Comparison of ENCODE assay signal across 1 cellular context in the genomic region with DNA sequence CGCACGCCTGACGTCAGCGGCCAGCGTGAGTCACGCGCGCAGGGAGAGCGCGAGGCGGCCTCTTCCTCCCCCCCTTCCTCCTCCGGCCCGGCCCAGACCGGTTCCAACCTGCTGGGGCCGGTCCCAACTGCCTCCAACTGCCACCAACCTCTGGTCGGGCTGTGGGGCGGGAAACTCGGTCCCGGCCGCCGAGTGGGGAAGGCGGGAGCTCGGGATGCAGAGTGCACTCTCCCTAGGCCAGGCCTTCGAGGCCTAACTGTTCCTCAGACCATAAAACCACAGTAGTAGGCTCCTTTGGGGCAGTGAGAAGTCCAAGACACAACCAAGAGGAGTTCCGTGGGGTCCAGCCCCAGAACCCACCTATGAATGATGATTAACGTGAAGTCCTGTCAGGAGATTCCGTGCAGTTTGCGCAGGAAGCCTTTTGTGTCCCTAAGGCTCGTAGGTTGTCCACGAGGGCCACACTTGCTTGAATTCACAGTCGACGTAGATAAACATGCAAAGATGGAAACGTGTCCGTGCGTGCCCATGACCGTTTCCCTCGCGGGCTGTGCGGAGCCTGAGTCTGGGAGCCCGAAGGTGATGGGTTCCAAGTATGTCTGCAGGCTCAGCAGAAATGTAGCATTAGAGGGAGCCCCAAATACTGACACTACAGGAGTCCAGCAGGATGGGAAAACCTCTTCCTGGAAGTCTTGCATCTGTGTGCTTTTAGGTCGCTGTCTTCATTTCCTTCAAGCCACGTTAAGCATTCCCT.
TF ChIP-seq lines count a peak whose summit lies in the region.

No MANE protein-coding gene starts in this region.

TF ChIP-seq in HepG2, 621 proteins besides CTCF, POLR2A, EP300 and RAD21 (continued from another document and continues in another):
- TF ChIP-seq, protein P1, sequence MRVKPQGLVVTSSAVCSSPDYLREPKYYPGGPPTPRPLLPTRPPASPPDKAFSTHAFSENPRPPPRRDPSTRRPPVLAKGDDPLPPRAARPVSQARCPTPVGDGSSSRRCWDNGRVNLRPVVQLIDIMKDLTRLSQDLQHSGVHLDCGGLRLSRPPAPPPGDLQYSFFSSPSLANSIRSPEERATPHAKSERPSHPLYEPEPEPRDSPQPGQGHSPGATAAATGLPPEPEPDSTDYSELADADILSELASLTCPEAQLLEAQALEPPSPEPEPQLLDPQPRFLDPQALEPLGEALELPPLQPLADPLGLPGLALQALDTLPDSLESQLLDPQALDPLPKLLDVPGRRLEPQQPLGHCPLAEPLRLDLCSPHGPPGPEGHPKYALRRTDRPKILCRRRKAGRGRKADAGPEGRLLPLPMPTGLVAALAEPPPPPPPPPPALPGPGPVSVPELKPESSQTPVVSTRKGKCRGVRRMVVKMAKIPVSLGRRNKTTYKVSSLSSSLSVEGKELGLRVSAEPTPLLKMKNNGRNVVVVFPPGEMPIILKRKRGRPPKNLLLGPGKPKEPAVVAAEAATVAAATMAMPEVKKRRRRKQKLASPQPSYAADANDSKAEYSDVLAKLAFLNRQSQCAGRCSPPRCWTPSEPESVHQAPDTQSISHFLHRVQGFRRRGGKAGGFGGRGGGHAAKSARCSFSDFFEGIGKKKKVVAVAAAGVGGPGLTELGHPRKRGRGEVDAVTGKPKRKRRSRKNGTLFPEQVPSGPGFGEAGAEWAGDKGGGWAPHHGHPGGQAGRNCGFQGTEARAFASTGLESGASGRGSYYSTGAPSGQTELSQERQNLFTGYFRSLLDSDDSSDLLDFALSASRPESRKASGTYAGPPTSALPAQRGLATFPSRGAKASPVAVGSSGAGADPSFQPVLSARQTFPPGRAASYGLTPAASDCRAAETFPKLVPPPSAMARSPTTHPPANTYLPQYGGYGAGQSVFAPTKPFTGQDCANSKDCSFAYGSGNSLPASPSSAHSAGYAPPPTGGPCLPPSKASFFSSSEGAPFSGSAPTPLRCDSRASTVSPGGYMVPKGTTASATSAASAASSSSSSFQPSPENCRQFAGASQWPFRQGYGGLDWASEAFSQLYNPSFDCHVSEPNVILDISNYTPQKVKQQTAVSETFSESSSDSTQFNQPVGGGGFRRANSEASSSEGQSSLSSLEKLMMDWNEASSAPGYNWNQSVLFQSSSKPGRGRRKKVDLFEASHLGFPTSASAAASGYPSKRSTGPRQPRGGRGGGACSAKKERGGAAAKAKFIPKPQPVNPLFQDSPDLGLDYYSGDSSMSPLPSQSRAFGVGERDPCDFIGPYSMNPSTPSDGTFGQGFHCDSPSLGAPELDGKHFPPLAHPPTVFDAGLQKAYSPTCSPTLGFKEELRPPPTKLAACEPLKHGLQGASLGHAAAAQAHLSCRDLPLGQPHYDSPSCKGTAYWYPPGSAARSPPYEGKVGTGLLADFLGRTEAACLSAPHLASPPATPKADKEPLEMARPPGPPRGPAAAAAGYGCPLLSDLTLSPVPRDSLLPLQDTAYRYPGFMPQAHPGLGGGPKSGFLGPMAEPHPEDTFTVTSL (CRISPR knock-in tag; IDR thresholded peaks at IDR 0.05; ENCODE audit: borderline replicate concordance) = peak; percentile 52; the same call in 1 of the 2 replicates
- TF ChIP-seq RFX3 (CRISPR knock-in tag; IDR thresholded peaks at IDR 0.05) (0 out of 2 replicates have a peak, but pooled peaks have one; percentile 35), BCL6 (CRISPR knock-in tag; IDR thresholded peaks at IDR 0.05) (no peak), ZBTB8A (CRISPR knock-in tag; IDR thresholded peaks at IDR 0.05; ENCODE audit: borderline replicate concordance, low read depth) (no peak; the same call in 1 of the 2 replicates), MIXL1 (CRISPR knock-in tag; IDR thresholded peaks at IDR 0.05) (peak; percentile 44), HOXA9 (CRISPR knock-in tag; IDR thresholded peaks at IDR 0.05; ENCODE audit: borderline replicate concordance) (0 out of 2 replicates have a peak, but pooled peaks have one; percentile 68), TEAD2 (CRISPR knock-in tag; IDR thresholded peaks at IDR 0.05) (no peak), SP5 (CRISPR knock-in tag; IDR thresholded peaks at IDR 0.05; ENCODE audit: borderline replicate concordance, low read depth) (0 out of 2 replicates have a peak, but pooled peaks have one; percentile 37), SP2 (CRISPR knock-in tag; IDR thresholded peaks at IDR 0.05) (no peak), ZBTB21 (CRISPR knock-in tag; IDR thresholded peaks at IDR 0.05) (peak; percentile 69), ZIK1 (CRISPR knock-in tag; IDR thresholded peaks at IDR 0.05; ENCODE audit: borderline replicate concordance, low read depth) (no peak; the same call in 1 of the 2 replicates), MBNL3 (CRISPR knock-in tag; conservative IDR thresholded peaks at IDR 0.05) (no peak), ZNF619 (CRISPR knock-in tag; IDR thresholded peaks at IDR 0.05) (no peak; the same call in 1 of the 2 replicates), ZNF124 (CRISPR knock-in tag; IDR thresholded peaks at IDR 0.05) (no peak; the same call in 1 of the 2 replicates), SSRP1 (CRISPR knock-in tag; IDR thresholded peaks at IDR 0.05) (no peak), MED1 (CRISPR knock-in tag; IDR thresholded peaks at IDR 0.05) (peak; percentile 16; the same call in 1 of the 2 replicates), ZNF674 (CRISPR knock-in tag; IDR thresholded peaks at IDR 0.05; ENCODE audit: low read depth) (no peak), ADNP (CRISPR knock-in tag; IDR thresholded peaks at IDR 0.05) (no peak), ZFP41 (CRISPR knock-in tag; IDR thresholded peaks at IDR 0.05; ENCODE audit: borderline replicate concordance) (0 out of 2 replicates have a peak, but pooled peaks have one; percentile 34)
- TF ChIP-seq, protein P2, sequence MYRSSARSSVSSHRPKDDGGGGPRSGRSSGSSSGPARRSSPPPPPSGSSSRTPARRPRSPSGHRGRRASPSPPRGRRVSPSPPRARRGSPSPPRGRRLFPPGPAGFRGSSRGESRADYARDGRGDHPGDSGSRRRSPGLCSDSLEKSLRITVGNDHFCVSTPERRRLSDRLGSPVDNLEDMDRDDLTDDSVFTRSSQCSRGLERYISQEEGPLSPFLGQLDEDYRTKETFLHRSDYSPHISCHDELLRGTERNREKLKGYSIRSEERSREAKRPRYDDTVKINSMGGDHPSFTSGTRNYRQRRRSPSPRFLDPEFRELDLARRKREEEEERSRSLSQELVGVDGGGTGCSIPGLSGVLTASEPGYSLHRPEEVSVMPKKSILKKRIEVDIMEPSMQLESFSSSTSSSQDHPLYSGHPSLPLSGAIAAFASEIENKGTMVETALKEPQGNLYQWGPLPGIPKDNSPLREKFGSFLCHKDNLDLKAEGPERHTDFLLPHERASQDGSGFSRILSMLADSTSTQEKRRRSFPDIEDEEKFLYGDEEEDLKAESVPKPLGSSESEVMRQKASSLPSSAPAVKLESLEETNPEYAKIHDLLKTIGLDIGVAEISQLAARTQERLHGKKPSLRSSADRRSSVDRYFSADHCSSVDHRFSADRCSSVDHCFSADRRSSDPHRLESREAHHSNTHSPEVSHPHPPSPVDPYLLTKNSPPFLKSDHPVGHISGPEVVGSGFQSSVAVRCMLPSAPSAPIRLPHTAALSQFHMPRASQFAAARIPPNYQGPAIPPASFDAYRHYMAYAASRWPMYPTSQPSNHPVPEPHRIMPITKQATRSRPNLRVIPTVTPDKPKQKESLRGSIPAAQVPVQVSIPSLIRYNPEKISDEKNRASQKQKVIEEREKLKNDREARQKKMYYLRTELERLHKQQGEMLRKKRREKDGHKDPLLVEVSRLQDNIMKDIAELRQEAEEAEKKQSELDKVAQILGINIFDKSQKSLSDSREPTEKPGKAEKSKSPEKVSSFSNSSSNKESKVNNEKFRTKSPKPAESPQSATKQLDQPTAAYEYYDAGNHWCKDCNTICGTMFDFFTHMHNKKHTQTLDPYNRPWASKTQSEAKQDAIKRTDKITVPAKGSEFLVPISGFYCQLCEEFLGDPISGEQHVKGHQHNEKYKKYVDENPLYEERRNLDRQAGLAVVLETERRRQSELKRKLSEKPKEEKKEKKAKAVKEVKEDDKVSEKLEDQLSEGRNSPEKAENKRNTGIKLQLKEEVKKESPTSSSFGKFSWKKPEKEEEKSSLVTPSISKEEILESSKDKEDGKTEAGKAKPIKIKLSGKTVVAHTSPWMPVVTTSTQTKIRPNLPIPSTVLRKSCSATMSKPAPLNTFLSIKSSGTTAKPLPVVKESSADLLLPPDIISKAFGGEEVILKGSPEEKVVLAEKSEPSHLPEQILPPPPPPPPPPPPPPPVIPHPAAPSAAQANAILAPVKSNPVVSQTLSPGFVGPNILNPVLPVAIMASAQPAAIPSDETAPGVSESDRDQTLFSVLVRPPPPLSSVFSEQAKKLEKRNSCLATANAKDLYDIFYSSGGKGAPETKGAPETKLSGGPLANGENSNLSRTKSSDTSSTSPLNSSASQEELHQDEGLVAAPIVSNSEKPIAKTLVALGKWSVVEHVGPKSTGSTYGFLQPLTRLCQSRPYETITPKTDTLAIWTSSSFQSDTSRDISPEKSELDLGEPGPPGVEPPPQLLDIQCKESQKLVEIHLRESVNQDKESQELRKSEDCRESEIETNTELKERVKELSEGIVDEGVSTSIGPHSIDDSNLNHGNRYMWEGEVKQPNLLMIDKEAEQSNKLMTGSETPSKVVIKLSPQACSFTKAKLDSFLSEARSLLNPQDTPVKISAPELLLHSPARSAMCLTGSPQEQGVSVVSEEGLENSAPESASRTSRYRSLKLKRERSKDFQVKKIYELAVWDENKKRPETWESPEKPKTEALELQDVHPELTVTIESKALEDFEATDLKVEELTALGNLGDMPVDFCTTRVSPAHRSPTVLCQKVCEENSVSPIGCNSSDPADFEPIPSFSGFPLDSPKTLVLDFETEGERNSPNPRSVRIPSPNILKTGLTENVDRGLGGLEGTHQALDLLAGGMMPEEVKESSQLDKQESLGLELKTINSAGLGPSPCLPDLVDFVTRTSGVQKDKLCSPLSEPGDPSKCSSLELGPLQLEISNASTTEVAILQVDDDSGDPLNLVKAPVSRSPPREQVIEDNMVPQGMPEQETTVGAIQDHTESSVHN (CRISPR knock-in tag; IDR thresholded peaks at IDR 0.05) = no peak; the same call in 1 of the 2 replicates
- TF ChIP-seq, protein P3, sequence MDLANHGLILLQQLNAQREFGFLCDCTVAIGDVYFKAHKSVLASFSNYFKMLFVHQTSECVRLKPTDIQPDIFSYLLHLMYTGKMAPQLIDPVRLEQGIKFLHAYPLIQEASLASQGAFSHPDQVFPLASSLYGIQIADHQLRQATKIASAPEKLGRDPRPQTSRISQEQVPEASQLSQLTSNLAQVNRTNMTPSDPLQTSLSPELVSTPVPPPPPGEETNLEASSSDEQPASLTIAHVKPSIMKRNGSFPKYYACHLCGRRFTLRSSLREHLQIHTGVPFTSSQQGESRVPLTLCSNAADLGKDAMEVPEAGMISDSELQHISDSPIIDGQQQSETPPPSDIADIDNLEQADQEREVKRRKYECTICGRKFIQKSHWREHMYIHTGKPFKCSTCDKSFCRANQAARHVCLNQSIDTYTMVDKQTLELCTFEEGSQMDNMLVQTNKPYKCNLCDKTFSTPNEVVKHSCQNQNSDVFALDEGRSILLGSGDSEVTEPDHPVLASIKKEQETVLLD (CRISPR knock-in tag; IDR thresholded peaks at IDR 0.05; ENCODE audit: low read depth) = peak; percentile 24; the same call in 1 of the 2 replicates
- TF ChIP-seq, protein P4, sequence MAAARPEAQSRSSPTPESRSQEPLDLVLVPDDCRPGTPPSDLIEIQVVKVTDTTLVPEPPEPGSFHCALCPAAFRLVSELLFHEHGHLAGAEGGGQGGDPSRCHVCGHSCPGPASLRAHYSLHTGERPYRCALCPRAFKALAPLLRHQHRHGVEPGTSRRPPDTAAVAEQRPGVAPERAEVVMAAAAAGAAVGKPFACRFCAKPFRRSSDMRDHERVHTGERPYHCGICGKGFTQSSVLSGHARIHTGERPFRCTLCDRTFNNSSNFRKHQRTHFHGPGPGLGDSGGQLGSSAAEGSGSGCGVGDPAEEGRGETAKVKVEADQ (CRISPR knock-in tag; IDR thresholded peaks at IDR 0.05; ENCODE audit: borderline replicate concordance) = peak; percentile 46; the same call in 1 of the 2 replicates
- TF ChIP-seq, protein P5, sequence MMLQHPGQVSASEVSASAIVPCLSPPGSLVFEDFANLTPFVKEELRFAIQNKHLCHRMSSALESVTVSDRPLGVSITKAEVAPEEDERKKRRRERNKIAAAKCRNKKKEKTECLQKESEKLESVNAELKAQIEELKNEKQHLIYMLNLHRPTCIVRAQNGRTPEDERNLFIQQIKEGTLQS (CRISPR knock-in tag; IDR thresholded peaks at IDR 0.05) = peak; percentile 88
- TF ChIP-seq, protein P6, sequence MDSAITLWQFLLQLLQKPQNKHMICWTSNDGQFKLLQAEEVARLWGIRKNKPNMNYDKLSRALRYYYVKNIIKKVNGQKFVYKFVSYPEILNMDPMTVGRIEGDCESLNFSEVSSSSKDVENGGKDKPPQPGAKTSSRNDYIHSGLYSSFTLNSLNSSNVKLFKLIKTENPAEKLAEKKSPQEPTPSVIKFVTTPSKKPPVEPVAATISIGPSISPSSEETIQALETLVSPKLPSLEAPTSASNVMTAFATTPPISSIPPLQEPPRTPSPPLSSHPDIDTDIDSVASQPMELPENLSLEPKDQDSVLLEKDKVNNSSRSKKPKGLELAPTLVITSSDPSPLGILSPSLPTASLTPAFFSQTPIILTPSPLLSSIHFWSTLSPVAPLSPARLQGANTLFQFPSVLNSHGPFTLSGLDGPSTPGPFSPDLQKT (CRISPR knock-in tag; IDR thresholded peaks at IDR 0.05; ENCODE audit: borderline replicate concordance) = no peak
- TF ChIP-seq, protein P7, sequence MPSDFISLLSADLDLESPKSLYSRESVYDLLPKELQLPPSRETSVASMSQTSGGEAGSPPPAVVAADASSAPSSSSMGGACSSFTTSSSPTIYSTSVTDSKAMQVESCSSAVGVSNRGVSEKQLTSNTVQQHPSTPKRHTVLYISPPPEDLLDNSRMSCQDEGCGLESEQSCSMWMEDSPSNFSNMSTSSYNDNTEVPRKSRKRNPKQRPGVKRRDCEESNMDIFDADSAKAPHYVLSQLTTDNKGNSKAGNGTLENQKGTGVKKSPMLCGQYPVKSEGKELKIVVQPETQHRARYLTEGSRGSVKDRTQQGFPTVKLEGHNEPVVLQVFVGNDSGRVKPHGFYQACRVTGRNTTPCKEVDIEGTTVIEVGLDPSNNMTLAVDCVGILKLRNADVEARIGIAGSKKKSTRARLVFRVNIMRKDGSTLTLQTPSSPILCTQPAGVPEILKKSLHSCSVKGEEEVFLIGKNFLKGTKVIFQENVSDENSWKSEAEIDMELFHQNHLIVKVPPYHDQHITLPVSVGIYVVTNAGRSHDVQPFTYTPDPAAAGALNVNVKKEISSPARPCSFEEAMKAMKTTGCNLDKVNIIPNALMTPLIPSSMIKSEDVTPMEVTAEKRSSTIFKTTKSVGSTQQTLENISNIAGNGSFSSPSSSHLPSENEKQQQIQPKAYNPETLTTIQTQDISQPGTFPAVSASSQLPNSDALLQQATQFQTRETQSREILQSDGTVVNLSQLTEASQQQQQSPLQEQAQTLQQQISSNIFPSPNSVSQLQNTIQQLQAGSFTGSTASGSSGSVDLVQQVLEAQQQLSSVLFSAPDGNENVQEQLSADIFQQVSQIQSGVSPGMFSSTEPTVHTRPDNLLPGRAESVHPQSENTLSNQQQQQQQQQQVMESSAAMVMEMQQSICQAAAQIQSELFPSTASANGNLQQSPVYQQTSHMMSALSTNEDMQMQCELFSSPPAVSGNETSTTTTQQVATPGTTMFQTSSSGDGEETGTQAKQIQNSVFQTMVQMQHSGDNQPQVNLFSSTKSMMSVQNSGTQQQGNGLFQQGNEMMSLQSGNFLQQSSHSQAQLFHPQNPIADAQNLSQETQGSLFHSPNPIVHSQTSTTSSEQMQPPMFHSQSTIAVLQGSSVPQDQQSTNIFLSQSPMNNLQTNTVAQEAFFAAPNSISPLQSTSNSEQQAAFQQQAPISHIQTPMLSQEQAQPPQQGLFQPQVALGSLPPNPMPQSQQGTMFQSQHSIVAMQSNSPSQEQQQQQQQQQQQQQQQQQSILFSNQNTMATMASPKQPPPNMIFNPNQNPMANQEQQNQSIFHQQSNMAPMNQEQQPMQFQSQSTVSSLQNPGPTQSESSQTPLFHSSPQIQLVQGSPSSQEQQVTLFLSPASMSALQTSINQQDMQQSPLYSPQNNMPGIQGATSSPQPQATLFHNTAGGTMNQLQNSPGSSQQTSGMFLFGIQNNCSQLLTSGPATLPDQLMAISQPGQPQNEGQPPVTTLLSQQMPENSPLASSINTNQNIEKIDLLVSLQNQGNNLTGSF (CRISPR knock-in tag; IDR thresholded peaks at IDR 0.05) = peak; percentile 82
